In the genomic region with DNA sequence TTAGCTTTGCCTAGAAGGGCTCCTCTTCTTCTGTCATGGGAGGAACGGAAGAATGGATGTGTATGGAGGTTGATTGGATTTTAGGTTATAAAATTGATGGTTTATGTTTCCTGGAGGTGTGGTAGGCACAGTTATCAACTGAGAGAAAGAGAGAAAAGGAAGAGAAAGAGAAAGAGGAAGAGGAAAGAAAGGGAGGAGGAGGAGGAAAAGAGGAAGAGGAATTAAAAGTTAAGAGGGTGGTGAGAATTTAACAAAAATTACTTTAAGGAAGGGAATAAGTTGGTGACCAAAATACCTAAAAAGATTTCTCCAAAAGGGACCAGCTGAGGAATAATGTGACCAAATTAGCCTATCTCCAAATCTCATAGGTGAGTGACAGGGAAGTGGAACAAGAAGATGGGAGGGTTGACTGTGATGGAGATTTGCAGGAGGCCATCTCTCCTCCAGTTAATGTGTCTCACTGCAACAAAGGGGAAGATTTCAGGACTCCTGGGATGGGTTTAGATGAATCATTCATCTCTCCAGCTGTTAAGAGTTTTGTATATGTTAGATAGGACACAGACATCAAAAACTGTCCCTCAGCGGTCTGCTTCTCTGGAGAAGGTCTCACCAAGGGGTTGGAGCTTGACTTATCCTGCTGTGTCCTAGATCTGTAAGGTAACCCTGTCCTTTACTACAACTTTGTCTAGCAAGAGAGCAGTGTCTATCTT, we compare ENCODE assay signal across 1 cellular context.
TF ChIP-seq lines count a peak whose summit lies in the region.

No MANE protein-coding gene starts in this region.

TF ChIP-seq in IMR-90, 13 proteins besides CTCF, POLR2A, EP300 and RAD21:
- TF ChIP-seq, protein P1, sequence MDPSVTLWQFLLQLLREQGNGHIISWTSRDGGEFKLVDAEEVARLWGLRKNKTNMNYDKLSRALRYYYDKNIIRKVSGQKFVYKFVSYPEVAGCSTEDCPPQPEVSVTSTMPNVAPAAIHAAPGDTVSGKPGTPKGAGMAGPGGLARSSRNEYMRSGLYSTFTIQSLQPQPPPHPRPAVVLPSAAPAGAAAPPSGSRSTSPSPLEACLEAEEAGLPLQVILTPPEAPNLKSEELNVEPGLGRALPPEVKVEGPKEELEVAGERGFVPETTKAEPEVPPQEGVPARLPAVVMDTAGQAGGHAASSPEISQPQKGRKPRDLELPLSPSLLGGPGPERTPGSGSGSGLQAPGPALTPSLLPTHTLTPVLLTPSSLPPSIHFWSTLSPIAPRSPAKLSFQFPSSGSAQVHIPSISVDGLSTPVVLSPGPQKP (IDR thresholded peaks at IDR 0.05; ENCODE audit: borderline replicate concordance, low read depth, low read length) = no peak
- TF ChIP-seq CHD1 (IDR thresholded peaks at IDR 0.05; ENCODE audit: low read depth, low read length) = no peak
- no peak for TF ChIP-seq USF2 (IDR thresholded peaks at IDR 0.05; ENCODE audit: low read depth, low read length)
- no peak for TF ChIP-seq MAFK (IDR thresholded peaks at IDR 0.05; ENCODE audit: low read depth, low read length)
- no peak for TF ChIP-seq MAZ (IDR thresholded peaks at IDR 0.05; ENCODE audit: borderline replicate concordance, low read depth, low read length)
- TF ChIP-seq NFE2L2 (IDR thresholded peaks at IDR 0.05; ENCODE audit: low read depth, low read length) = no peak
- TF ChIP-seq MXI1 (IDR thresholded peaks at IDR 0.05; ENCODE audit: borderline replicate concordance, low read depth, low read length) = no peak
- TF ChIP-seq RFX5 (IDR thresholded peaks at IDR 0.05; ENCODE audit: low read depth, low read length) = no peak
- TF ChIP-seq BHLHE40 (IDR thresholded peaks at IDR 0.05; ENCODE audit: low read depth, low read length) = no peak
- no peak for TF ChIP-seq SMC3 (IDR thresholded peaks at IDR 0.05; ENCODE audit: low read depth, low read length)
- TF ChIP-seq RCOR1 (IDR thresholded peaks at IDR 0.05; ENCODE audit: insufficient replicate concordance, low read length) = no peak
